In the genomic region with DNA sequence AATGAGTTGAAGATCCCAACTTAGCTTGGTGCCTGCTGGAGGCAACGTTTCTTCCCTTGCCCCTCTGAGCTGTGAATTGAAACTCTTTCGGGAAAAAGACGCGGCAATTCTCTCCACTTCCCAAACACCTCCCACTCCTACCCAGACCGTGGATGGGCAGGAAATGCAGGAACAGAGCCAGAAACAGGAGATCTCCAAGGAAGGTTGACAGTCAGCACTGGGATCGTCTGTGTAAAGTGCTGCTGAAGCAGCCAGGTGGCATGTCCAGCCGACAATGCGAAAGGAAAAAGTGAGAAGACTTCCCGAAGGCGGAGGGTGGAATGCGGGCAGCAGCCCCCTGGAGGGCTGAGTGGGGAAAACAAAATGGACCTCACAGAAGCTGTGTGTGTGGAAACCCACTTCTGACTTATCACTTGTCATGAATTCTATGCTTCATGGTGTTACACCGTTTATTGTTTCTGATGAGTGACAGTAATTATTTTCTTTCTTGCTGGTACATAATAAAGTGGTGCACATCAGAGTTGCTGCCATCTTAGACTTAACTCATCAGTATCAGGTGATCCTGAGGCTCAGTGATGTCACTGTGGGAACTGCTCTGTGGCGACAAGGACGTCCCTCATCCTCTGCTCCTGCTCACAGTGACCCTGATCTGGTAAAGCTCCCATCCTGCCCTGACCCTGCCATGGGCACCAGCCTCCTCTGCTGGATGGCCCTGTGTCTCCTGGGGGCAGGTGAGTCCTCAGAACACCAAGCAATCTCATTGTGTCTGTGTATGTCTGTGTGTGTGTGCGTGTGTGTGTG, we compare ENCODE assay signal across 17 cellular contexts.
DNase-seq lines count a peak whose midpoint lies in the region; ATAC-seq and TF ChIP-seq lines count a peak whose summit lies in the region.
"Had no signal": no experiment of that assay in that cellular context is flagged by ENCODE, and none has a peak within 500 bp of the region (broad histone marks: within the 10 kb centered on the region; RNA-seq: fewer than 3 reads in every experiment).

No MANE protein-coding gene starts in this region.

- in situ Hi-C loops in brain microvascular endothelial cell (cut with HindIII; ENCODE audit: low pct_ligation_motif_present, low sequenced_read_pairs), result no loop called here

- H3K4me3 ChIP-seq in CD8-positive, alpha-beta memory T cell (ENCODE audit: low read length), result no peak overlapping the region
- H3K4me3 ChIP-seq in brain microvascular endothelial cell (ENCODE audit: low read depth, low read length), result peak overlapping the region; percentile 18
- no peak overlapping the region for H3K4me3 ChIP-seq in suprapubic skin
- H3K4me3 ChIP-seq: tibial nerve had no signal

- TF ChIP-seq POLR2A in suprapubic skin (IDR thresholded peaks at IDR 0.05), result no peak

- POLR2A ChIA-PET in CD8-positive, alpha-beta memory T cell (lab: Charles Lee), result interaction anchor here (0.8 to 1.6 kb wide), 2 partner anchors 269 to 280 kb away, joined by 3 to 6 read pairs; no protein-coding TSS in a partner anchor
- POLR2A ChIA-PET in naive thymus-derived CD8-positive, alpha-beta T cell (lab: Charles Lee), result interaction anchor here (0.9 to 3.8 kb wide), 4 partner anchors 259 to 280 kb away, joined by 3 to 41 read pairs (median 9); no protein-coding TSS in a partner anchor

- H3K27me3 ChIP-seq in CD8-positive, alpha-beta memory T cell (ENCODE audit: insufficient read depth, low read length, poor library complexity, severe bottlenecking), result no peaks in the 10 kb centered on the region
- H3K27me3 ChIP-seq in brain microvascular endothelial cell (replicated peaks), result no peaks in the 10 kb centered on the region
- peaks cover 17% of the 10 kb centered on the region for H3K27me3 ChIP-seq in suprapubic skin
- H3K27me3 ChIP-seq: BE2C had no signal

- peak; percentile 31 for TF ChIP-seq CTCF in brain microvascular endothelial cell (IDR thresholded peaks at IDR 0.05; ENCODE audit: low read depth, low read length, missing control alignments)
- TF ChIP-seq CTCF in suprapubic skin (IDR thresholded peaks at IDR 0.05), result no peak

- peak; percentile 39 to 75 for ATAC-seq in naive thymus-derived CD8-positive, alpha-beta T cell
- no peak for ATAC-seq in esophagus mucosa
- ATAC-seq in HG03095 (IDR thresholded peaks at IDR 0.05; ENCODE audit: unreplicated experiment), result no peak
- no peak for ATAC-seq in GM21390 (IDR thresholded peaks at IDR 0.05; ENCODE audit: unreplicated experiment)
- ATAC-seq: sciatic nerve had no signal

- H3K4me1 Mint-ChIP-seq in CD8-positive, alpha-beta memory T cell, result no peaks in the 10 kb centered on the region
- no peaks in the 10 kb centered on the region for H3K4me1 Mint-ChIP-seq in naive thymus-derived CD8-positive, alpha-beta T cell
- H3K4me1 Mint-ChIP-seq: memory B cell, neural crest cell had no signal

- H3K36me3 Mint-ChIP-seq in CD8-positive, alpha-beta memory T cell, result peaks cover 0 to 5% (median 0%) of the 10 kb centered on the region in 3 donors
- no peaks in the 10 kb centered on the region for H3K36me3 Mint-ChIP-seq in naive thymus-derived CD8-positive, alpha-beta T cell
- H3K36me3 Mint-ChIP-seq: memory B cell had no signal

- CTCF ChIA-PET in CD8-positive, alpha-beta memory T cell (lab: Charles Lee), result no interaction called here

- peaks cover 0 to 5% of the 10 kb centered on the region in 2 donors for H3K27me3 Mint-ChIP-seq in CD8-positive, alpha-beta memory T cell
- no peaks in the 10 kb centered on the region for H3K27me3 Mint-ChIP-seq in naive thymus-derived CD8-positive, alpha-beta T cell

- no peak for TF ChIP-seq EP300 in suprapubic skin (IDR thresholded peaks at IDR 0.05)

- no peaks in the 10 kb centered on the region for H3K36me3 ChIP-seq in CD8-positive, alpha-beta memory T cell (ENCODE audit: insufficient read depth, low read length)
- H3K36me3 ChIP-seq in KOPT-K1 (ENCODE audit: insufficient read depth, low read length), result peaks cover 65% of the 10 kb centered on the region
- no peaks in the 10 kb centered on the region for H3K36me3 ChIP-seq in brain microvascular endothelial cell (replicated peaks)
- no peaks in the 10 kb centered on the region for H3K36me3 ChIP-seq in suprapubic skin
- H3K36me3 ChIP-seq: BE2C, tibial nerve had no signal

- no peaks in the 10 kb centered on the region for H3K9me3 ChIP-seq in CD8-positive, alpha-beta memory T cell (ENCODE audit: low read length)
- H3K9me3 ChIP-seq in KOPT-K1 (ENCODE audit: insufficient read depth, low read length, poor library complexity, severe bottlenecking) (no peaks in the 10 kb centered on the region), suprapubic skin (no peaks in the 10 kb centered on the region)
- H3K9me3 ChIP-seq: BE2C, SK-N-SH, tibial nerve had no signal

- peak overlapping the region in 4 of 8 donors; percentile 47 to 84 (median 66) for H3K27ac Mint-ChIP-seq in CD8-positive, alpha-beta memory T cell
- H3K27ac Mint-ChIP-seq in naive thymus-derived CD8-positive, alpha-beta T cell, result peak overlapping the region in 9 of 10 donors; percentile 40 to 88 (median 61)
- H3K27ac Mint-ChIP-seq: memory B cell had no signal

- no peaks in the 10 kb centered on the region for H3K9me3 Mint-ChIP-seq in CD8-positive, alpha-beta memory T cell
- H3K9me3 Mint-ChIP-seq in naive thymus-derived CD8-positive, alpha-beta T cell, result no peaks in the 10 kb centered on the region
- H3K9me3 Mint-ChIP-seq: memory B cell, neural crest cell had no signal

- WGBS in suprapubic skin, result 58% methylated on average over 15 of the region's 15 CpGs

- H3K4me3 Mint-ChIP-seq in CD8-positive, alpha-beta memory T cell, result peak overlapping the region; percentile 32 to 90 (median 63)
- peak overlapping the region; percentile 15 to 82 (median 48) for H3K4me3 Mint-ChIP-seq in naive thymus-derived CD8-positive, alpha-beta T cell
- H3K4me3 Mint-ChIP-seq: memory B cell, neural crest cell had no signal

- no peak for DNase-seq in CD8-positive, alpha-beta memory T cell
- DNase-seq in brain microvascular endothelial cell, result no peak
- DNase-seq in naive thymus-derived CD8-positive, alpha-beta T cell, result peak in 1 of 10 donors; percentile 18
- no peak for DNase-seq in suprapubic skin (ENCODE audit: low spot score in 2 of 2)
- DNase-seq: amygdala, BE2C, DMS79, NCI-H446 treated with DMSO at 0.1 percent for 48 hours, SK-N-SH had no signal

- H3K27ac ChIP-seq in CD8-positive, alpha-beta memory T cell (ENCODE audit: low read depth, low read length), result no peak overlapping the region
- peak overlapping the region; percentile 97 for H3K27ac ChIP-seq in KOPT-K1 (ENCODE audit: low read depth, low read length, poor library complexity, severe bottlenecking)
- no peak overlapping the region for H3K27ac ChIP-seq in brain microvascular endothelial cell
- H3K27ac ChIP-seq in suprapubic skin, result no peak overlapping the region
- H3K27ac ChIP-seq: tibial nerve had no signal

- H3K4me1 ChIP-seq in CD8-positive, alpha-beta memory T cell (ENCODE audit: insufficient read depth, low read length), result no peaks in the 10 kb centered on the region
- no peaks in the 10 kb centered on the region for H3K4me1 ChIP-seq in suprapubic skin
- H3K4me1 ChIP-seq: BE2C, tibial nerve had no signal

Comparison
In these comparisons a context has a peak if more than half of its experiments do, and no peak if none do; other contexts are left out.
1. ATAC-seq: peak in naive thymus-derived CD8-positive, alpha-beta T cell (2 of 2); none in esophagus mucosa (single experiment), HG03095 (single experiment) and GM21390 (single experiment).